ENCODE assay signal across 13 cellular contexts in genomic region chr12:111451232-111451631, GRCh38. TPM values are rescaled to one million over a fixed set of nuclear protein-coding genes. Genes with fewer than 3 reads are reported as not detected.
DNase-seq lines count a peak whose midpoint lies in the region; ATAC-seq and TF ChIP-seq lines count a peak whose summit lies in the region.
"Had no signal": no experiment of that assay in that cellular context is flagged by ENCODE, and none has a peak within 500 bp of the region (broad histone marks: within the 10 kb centered on the region; RNA-seq: fewer than 3 reads in every experiment).

No MANE protein-coding gene starts in this region.

- H3K36me3 Mint-ChIP-seq in natural killer cell = peaks cover 7% of the 10 kb centered on the region
- H3K36me3 Mint-ChIP-seq in natural killer cell treated with Interleukin-12 subunit alpha and Interleukin-12 subunit beta and Interleukin-15 and Interleukin-18, amount 100 ng/mL, for 72 hours = peaks cover 28% of the 10 kb centered on the region
- peaks cover 74% of the 10 kb centered on the region for H3K36me3 Mint-ChIP-seq in activated CD8-positive, alpha-beta T cell treated with anti-CD3 and anti-CD28 coated beads, Interleukin-2, amount 10 ng/mL, durations not matched to agents 7 days and 5 days (ENCODE audit: low read depth)

- H3K27me3 Mint-ChIP-seq in natural killer cell (ENCODE audit: low read depth in 2 of 2) = no peaks in the 10 kb centered on the region
- H3K27me3 Mint-ChIP-seq in natural killer cell treated with Interleukin-12 subunit alpha and Interleukin-12 subunit beta and Interleukin-15 and Interleukin-18, amount 100 ng/mL, for 72 hours = peaks cover 0 to 2% of the 10 kb centered on the region in 2 donors
- H3K27me3 Mint-ChIP-seq in activated CD8-positive, alpha-beta T cell treated with anti-CD3 and anti-CD28 coated beads, Interleukin-2, amount 10 ng/mL, durations not matched to agents 7 days and 5 days (ENCODE audit: low read depth) = no peaks in the 10 kb centered on the region
- H3K27me3 Mint-ChIP-seq: naive B cell had no signal

- peaks cover 59 to 62% of the 10 kb centered on the region in 2 donors for H3K4me1 Mint-ChIP-seq in natural killer cell
- peaks cover 52 to 53% of the 10 kb centered on the region in 2 donors for H3K4me1 Mint-ChIP-seq in natural killer cell treated with Interleukin-12 subunit alpha and Interleukin-12 subunit beta and Interleukin-15 and Interleukin-18, amount 100 ng/mL, for 72 hours (ENCODE audit: low read depth in 2 of 2)
- H3K4me1 Mint-ChIP-seq in activated CD8-positive, alpha-beta T cell treated with anti-CD3 and anti-CD28 coated beads, Interleukin-2, amount 10 ng/mL, durations not matched to agents 7 days and 5 days (ENCODE audit: low read depth) = peaks cover 57% of the 10 kb centered on the region

- CTCF ChIA-PET in activated CD8-positive, alpha-beta T cell treated with anti-CD3 and anti-CD28 coated beads, Interleukin-2, amount 10 ng/mL, durations not matched to agents 7 days and 5 days (lab: Charles Lee) = interaction anchor here (0.9 to 28.2 kb wide), 33 partner anchors 9 to 1093 kb away, joined by 3 to 1088 read pairs (median 6); partner anchors contain the start of genes ACAD10, BRAP, PHETA1 and SH2B3

- no peaks in the 10 kb centered on the region for H3K9me3 Mint-ChIP-seq in natural killer cell
- H3K9me3 Mint-ChIP-seq in natural killer cell treated with Interleukin-12 subunit alpha and Interleukin-12 subunit beta and Interleukin-15 and Interleukin-18, amount 100 ng/mL, for 72 hours = no peaks in the 10 kb centered on the region
- no peaks in the 10 kb centered on the region for H3K9me3 Mint-ChIP-seq in activated CD8-positive, alpha-beta T cell treated with anti-CD3 and anti-CD28 coated beads, Interleukin-2, amount 10 ng/mL, durations not matched to agents 7 days and 5 days (ENCODE audit: insufficient read depth)
- H3K9me3 Mint-ChIP-seq: naive B cell had no signal

- H3K36me3 ChIP-seq in lower lobe of right lung (peaks cover 100% of the 10 kb centered on the region), WERI-Rb-1 (peaks cover 56% of the 10 kb centered on the region)

- TF ChIP-seq CTCF in natural killer cell (IDR thresholded peaks at IDR 0.05) (no peak), lower lobe of right lung (IDR thresholded peaks at IDR 0.05) (no peak), WERI-Rb-1 (IDR thresholded peaks at IDR 0.05; ENCODE audit: low read depth, low read length) (no peak)

- POLR2A ChIA-PET in activated CD8-positive, alpha-beta T cell treated with anti-CD3 and anti-CD28 coated beads, Interleukin-2, amount 10 ng/mL, durations not matched to agents 7 days and 5 days (lab: Charles Lee) = interaction anchor here (0.6 to 1.4 kb wide), 6 partner anchors 11 to 58 kb away, joined by 3 to 13 read pairs (median 5); no protein-coding TSS in a partner anchor

- H3K4me1 ChIP-seq in lower lobe of right lung = peaks cover 38% of the 10 kb centered on the region

- H3K27ac Mint-ChIP-seq in natural killer cell = peak overlapping the region; percentile 44 to 70
- no peak overlapping the region for H3K27ac Mint-ChIP-seq in natural killer cell treated with Interleukin-12 subunit alpha and Interleukin-12 subunit beta and Interleukin-15 and Interleukin-18, amount 100 ng/mL, for 72 hours
- peak overlapping the region; percentile 68 for H3K27ac Mint-ChIP-seq in activated CD8-positive, alpha-beta T cell treated with anti-CD3 and anti-CD28 coated beads, Interleukin-2, amount 10 ng/mL, durations not matched to agents 7 days and 5 days

- no peak overlapping the region for H3K4me3 Mint-ChIP-seq in natural killer cell
- no peak overlapping the region for H3K4me3 Mint-ChIP-seq in natural killer cell treated with Interleukin-12 subunit alpha and Interleukin-12 subunit beta and Interleukin-15 and Interleukin-18, amount 100 ng/mL, for 72 hours
- no peak overlapping the region for H3K4me3 Mint-ChIP-seq in activated CD8-positive, alpha-beta T cell treated with anti-CD3 and anti-CD28 coated beads, Interleukin-2, amount 10 ng/mL, durations not matched to agents 7 days and 5 days

- intact Hi-C loops in natural killer cell (cut with micrococcal nuclease) = loop anchor here (1.0 to 5.0 kb wide), 4 partner anchors 26 to 76 kb away; no protein-coding TSS in a partner anchor
- intact Hi-C loops in lower lobe of right lung (cut with DNase I) = loop anchor here (10.0 kb wide), 1 partner anchor 56 kb away; no protein-coding TSS in a partner anchor

- H3K4me3 ChIP-seq in lower lobe of right lung = no peak overlapping the region
- no peak overlapping the region for H3K4me3 ChIP-seq in WERI-Rb-1 (ENCODE audit: low read depth, low read length)

- H3K27ac ChIP-seq in lower lobe of right lung (peak overlapping the region; percentile 0), WERI-Rb-1 (no peak overlapping the region)
- H3K27ac ChIP-seq: epithelial cell of prostate had no signal

- no peak for DNase-seq in natural killer cell
- DNase-seq in natural killer cell treated with Interleukin-12 subunit alpha and Interleukin-12 subunit beta and Interleukin-15 and Interleukin-18, amount 100 ng/mL, for 72 hours (ENCODE audit: low spot score) = no peak
- peak; percentile 8 for DNase-seq in activated CD8-positive, alpha-beta T cell treated with anti-CD3 and anti-CD28 coated beads, Interleukin-2, amount 10 ng/mL, durations not matched to agents 7 days and 5 days
- no peak for DNase-seq in lower lobe of right lung
- DNase-seq in WERI-Rb-1 = no peak
- no peak for DNase-seq in NCI-H2029 (lab: John Stamatoyannopoulos, UW)
- DNase-seq in NCI-H1930 (lab: John Stamatoyannopoulos, UW) = no peak
- DNase-seq: activated naive CD4-positive, alpha-beta T cell treated with Interleukin-2 at 50 U/mL for 16 hours; NCI-H1092; NK-92 treated with Interleukin-12 subunit alpha and Interleukin-12 subunit beta, amount 100 ng/mL, for 24 hours had no signal

- ATAC-seq in natural killer cell (peak; percentile 44 to 63 (median 45)), lower lobe of right lung (no peak), HG03196 (IDR thresholded peaks at IDR 0.05; ENCODE audit: unreplicated experiment) (no peak)
- ATAC-seq in natural killer cell treated with Interleukin-12 subunit alpha and Interleukin-12 subunit beta and Interleukin-15 and Interleukin-18, amount 100 ng/mL, for 72 hours = no peak
- no peak for ATAC-seq in activated CD8-positive, alpha-beta T cell treated with anti-CD3 and anti-CD28 coated beads, Interleukin-2, amount 10 ng/mL, durations not matched to agents 7 days and 5 days

- H3K27me3 ChIP-seq in lower lobe of right lung (ENCODE audit: low read depth) (no peaks in the 10 kb centered on the region), WERI-Rb-1 (ENCODE audit: insufficient read depth, low read depth, severe bottlenecking) (no peaks in the 10 kb centered on the region)

- no peaks in the 10 kb centered on the region for H3K9me3 ChIP-seq in lower lobe of right lung
- no peaks in the 10 kb centered on the region for H3K9me3 ChIP-seq in WERI-Rb-1 (ENCODE audit: severe bottlenecking)

RNA-seq across cellular contexts. Expression of gene SH2B3, which starts 45.5 kb away (rescaled TPM):
- 10 to 100 TPM; 68.1 to 81.3 (median 68.4) TPM for total RNA-seq in natural killer cell
- 10 to 100 TPM in 1 of 2 donors, 1 to 10 TPM in 1; 10.0 to 12.2 TPM for total RNA-seq in natural killer cell treated with Interleukin-12 subunit alpha and Interleukin-12 subunit beta and Interleukin-15 and Interleukin-18, amount 100 ng/mL, for 72 hours
- 10 to 100 TPM; 49.9 to 50.9 TPM for total RNA-seq in activated CD8-positive, alpha-beta T cell treated with anti-CD3 and anti-CD28 coated beads, Interleukin-2, amount 10 ng/mL, durations not matched to agents 7 days and 5 days
- total RNA-seq in lower lobe of right lung = 49.5 TPM

Comparison
In these comparisons a context has a peak if more than half of its experiments do, and no peak if none do; other contexts are left out.
1. ATAC-seq: peak in natural killer cell (3 of 3); none in natural killer cell treated with Interleukin-12 subunit alpha and Interleukin-12 subunit beta and Interleukin-15 and Interleukin-18, amount 100 ng/mL, for 72 hours (0 of 2), activated CD8-positive, alpha-beta T cell treated with anti-CD3 and anti-CD28 coated beads, Interleukin-2, amount 10 ng/mL, durations not matched to agents 7 days and 5 days (single experiment), lower lobe of right lung (0 of 2) and HG03196 (single experiment).
2. H3K27ac Mint-ChIP-seq: peak in natural killer cell (2 of 2) and activated CD8-positive, alpha-beta T cell treated with anti-CD3 and anti-CD28 coated beads, Interleukin-2, amount 10 ng/mL, durations not matched to agents 7 days and 5 days (single experiment); none in natural killer cell treated with Interleukin-12 subunit alpha and Interleukin-12 subunit beta and Interleukin-15 and Interleukin-18, amount 100 ng/mL, for 72 hours (0 of 2).